1 cellular context compared by ENCODE assay signal in genomic region chr17:55238197-55238930, GRCh38.
TF ChIP-seq lines count a peak whose summit lies in the region.

No MANE protein-coding gene starts in this region.

TF ChIP-seq in GM12878, 131 proteins besides CTCF, POLR2A, EP300 and RAD21 (continued from another document):
- TF ChIP-seq, protein P1, sequence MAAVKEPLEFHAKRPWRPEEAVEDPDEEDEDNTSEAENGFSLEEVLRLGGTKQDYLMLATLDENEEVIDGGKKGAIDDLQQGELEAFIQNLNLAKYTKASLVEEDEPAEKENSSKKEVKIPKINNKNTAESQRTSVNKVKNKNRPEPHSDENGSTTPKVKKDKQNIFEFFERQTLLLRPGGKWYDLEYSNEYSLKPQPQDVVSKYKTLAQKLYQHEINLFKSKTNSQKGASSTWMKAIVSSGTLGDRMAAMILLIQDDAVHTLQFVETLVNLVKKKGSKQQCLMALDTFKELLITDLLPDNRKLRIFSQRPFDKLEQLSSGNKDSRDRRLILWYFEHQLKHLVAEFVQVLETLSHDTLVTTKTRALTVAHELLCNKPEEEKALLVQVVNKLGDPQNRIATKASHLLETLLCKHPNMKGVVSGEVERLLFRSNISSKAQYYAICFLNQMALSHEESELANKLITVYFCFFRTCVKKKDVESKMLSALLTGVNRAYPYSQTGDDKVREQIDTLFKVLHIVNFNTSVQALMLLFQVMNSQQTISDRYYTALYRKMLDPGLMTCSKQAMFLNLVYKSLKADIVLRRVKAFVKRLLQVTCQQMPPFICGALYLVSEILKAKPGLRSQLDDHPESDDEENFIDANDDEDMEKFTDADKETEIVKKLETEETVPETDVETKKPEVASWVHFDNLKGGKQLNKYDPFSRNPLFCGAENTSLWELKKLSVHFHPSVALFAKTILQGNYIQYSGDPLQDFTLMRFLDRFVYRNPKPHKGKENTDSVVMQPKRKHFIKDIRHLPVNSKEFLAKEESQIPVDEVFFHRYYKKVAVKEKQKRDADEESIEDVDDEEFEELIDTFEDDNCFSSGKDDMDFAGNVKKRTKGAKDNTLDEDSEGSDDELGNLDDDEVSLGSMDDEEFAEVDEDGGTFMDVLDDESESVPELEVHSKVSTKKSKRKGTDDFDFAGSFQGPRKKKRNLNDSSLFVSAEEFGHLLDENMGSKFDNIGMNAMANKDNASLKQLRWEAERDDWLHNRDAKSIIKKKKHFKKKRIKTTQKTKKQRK (IDR thresholded peaks at IDR 0.05; ENCODE audit: low read depth, low read length) = no peak
- no peak for TF ChIP-seq SP1 (IDR thresholded peaks at IDR 0.05; ENCODE audit: low read depth, low read length)
- TF ChIP-seq, protein P2, sequence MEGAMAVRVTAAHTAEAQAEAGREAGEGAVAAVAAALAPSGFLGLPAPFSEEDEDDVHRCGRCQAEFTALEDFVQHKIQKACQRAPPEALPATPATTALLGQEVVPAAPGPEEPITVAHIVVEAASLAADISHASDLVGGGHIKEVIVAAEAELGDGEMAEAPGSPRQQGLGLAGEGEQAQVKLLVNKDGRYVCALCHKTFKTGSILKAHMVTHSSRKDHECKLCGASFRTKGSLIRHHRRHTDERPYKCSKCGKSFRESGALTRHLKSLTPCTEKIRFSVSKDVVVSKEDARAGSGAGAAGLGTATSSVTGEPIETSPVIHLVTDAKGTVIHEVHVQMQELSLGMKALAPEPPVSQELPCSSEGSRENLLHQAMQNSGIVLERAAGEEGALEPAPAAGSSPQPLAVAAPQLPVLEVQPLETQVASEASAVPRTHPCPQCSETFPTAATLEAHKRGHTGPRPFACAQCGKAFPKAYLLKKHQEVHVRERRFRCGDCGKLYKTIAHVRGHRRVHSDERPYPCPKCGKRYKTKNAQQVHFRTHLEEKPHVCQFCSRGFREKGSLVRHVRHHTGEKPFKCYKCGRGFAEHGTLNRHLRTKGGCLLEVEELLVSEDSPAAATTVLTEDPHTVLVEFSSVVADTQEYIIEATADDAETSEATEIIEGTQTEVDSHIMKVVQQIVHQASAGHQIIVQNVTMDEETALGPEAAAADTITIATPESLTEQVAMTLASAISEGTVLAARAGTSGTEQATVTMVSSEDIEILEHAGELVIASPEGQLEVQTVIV (IDR thresholded peaks at IDR 0.05; ENCODE audit: borderline replicate concordance, partially characterized antibody) = no peak
- TF ChIP-seq, protein P3, sequence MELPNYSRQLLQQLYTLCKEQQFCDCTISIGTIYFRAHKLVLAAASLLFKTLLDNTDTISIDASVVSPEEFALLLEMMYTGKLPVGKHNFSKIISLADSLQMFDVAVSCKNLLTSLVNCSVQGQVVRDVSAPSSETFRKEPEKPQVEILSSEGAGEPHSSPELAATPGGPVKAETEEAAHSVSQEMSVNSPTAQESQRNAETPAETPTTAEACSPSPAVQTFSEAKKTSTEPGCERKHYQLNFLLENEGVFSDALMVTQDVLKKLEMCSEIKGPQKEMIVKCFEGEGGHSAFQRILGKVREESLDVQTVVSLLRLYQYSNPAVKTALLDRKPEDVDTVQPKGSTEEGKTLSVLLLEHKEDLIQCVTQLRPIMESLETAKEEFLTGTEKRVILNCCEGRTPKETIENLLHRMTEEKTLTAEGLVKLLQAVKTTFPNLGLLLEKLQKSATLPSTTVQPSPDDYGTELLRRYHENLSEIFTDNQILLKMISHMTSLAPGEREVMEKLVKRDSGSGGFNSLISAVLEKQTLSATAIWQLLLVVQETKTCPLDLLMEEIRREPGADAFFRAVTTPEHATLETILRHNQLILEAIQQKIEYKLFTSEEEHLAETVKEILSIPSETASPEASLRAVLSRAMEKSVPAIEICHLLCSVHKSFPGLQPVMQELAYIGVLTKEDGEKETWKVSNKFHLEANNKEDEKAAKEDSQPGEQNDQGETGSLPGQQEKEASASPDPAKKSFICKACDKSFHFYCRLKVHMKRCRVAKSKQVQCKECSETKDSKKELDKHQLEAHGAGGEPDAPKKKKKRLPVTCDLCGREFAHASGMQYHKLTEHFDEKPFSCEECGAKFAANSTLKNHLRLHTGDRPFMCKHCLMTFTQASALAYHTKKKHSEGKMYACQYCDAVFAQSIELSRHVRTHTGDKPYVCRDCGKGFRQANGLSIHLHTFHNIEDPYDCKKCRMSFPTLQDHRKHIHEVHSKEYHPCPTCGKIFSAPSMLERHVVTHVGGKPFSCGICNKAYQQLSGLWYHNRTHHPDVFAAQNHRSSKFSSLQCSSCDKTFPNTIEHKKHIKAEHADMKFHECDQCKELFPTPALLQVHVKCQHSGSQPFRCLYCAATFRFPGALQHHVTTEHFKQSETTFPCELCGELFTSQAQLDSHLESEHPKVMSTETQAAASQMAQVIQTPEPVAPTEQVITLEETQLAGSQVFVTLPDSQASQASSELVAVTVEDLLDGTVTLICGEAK (IDR thresholded peaks at IDR 0.05; ENCODE audit: borderline replicate concordance) = no peak
- no peak for TF ChIP-seq CEBPB (IDR thresholded peaks at IDR 0.05; ENCODE audit: borderline replicate concordance in 1 of 2, low read depth in 2 of 2, low read length in 2 of 2)
- 0 out of 2 replicates have a peak, but pooled peaks have one; percentile 8 for TF ChIP-seq SMC3 (IDR thresholded peaks at IDR 0.05; ENCODE audit: borderline replicate concordance, low read length)
- peak; percentile 43 for TF ChIP-seq HDAC6 (IDR thresholded peaks at IDR 0.05; ENCODE audit: unreplicated experiment)
- no peak for TF ChIP-seq PBX3 (IDR thresholded peaks at IDR 0.05; ENCODE audit: insufficient replicate concordance, low read depth, low read length)
- no peak for TF ChIP-seq ZNF217 (IDR thresholded peaks at IDR 0.05)
- TF ChIP-seq WRNIP1 (IDR thresholded peaks at IDR 0.05; ENCODE audit: borderline replicate concordance, low read depth, low read length) = no peak
- no peak for TF ChIP-seq RUNX3 (IDR thresholded peaks at IDR 0.05; ENCODE audit: low read length)
- no peak for TF ChIP-seq ESRRA (IDR thresholded peaks at IDR 0.05; ENCODE audit: low read length)
- TF ChIP-seq ATF2 (IDR thresholded peaks at IDR 0.05; ENCODE audit: low read length) = no peak
- TF ChIP-seq MYC (IDR thresholded peaks at IDR 0.05; ENCODE audit: insufficient read depth, insufficient read length, insufficient replicate concordance, low read length, severe bottlenecking) = peak; percentile 70
- TF ChIP-seq NFIC (IDR thresholded peaks at IDR 0.05; ENCODE audit: low read depth, low read length) = no peak
- no peak for TF ChIP-seq SREBF1 (IDR thresholded peaks at IDR 0.05; ENCODE audit: low read length)
- peak; percentile 73; the same call in 1 of the 2 replicates for TF ChIP-seq ZNF687 (IDR thresholded peaks at IDR 0.05)
- TF ChIP-seq KDM1A (IDR thresholded peaks at IDR 0.05; ENCODE audit: borderline replicate concordance) = no peak
- TF ChIP-seq ZNF384 (IDR thresholded peaks at IDR 0.05; ENCODE audit: borderline replicate concordance, low read depth, low read length) = no peak
- no peak for TF ChIP-seq TBL1XR1 (IDR thresholded peaks at IDR 0.05; ENCODE audit: low read depth, low read length)
TF ChIP-seq in GM12878: peak in this region for 19.
